Comparison of ENCODE assay signal across 1 cellular context in genomic region chr17:81096741-81097133, GRCh38.
TF ChIP-seq lines count a peak whose summit lies in the region.

No MANE protein-coding gene starts in this region.

TF ChIP-seq in HCT116, 20 proteins besides CTCF, POLR2A, EP300 and RAD21 (continued from another document):
- TF ChIP-seq FOSL1 (IDR thresholded peaks at IDR 0.05; ENCODE audit: low read depth) = no peak
- TF ChIP-seq REST (IDR thresholded peaks at IDR 0.05; ENCODE audit: low read depth) = no peak
- no peak for TF ChIP-seq ZNF274 (IDR thresholded peaks at IDR 0.05; ENCODE audit: low read depth, low read length)
- no peak for TF ChIP-seq JUND (IDR thresholded peaks at IDR 0.05)
- no peak for TF ChIP-seq CBX3 (IDR thresholded peaks at IDR 0.05; ENCODE audit: low read depth)
- TF ChIP-seq ATF3 (IDR thresholded peaks at IDR 0.05) = no peak
TF ChIP-seq in HCT116: peak in this region for 0.
